11 cellular contexts compared by ENCODE assay signal in the genomic region with DNA sequence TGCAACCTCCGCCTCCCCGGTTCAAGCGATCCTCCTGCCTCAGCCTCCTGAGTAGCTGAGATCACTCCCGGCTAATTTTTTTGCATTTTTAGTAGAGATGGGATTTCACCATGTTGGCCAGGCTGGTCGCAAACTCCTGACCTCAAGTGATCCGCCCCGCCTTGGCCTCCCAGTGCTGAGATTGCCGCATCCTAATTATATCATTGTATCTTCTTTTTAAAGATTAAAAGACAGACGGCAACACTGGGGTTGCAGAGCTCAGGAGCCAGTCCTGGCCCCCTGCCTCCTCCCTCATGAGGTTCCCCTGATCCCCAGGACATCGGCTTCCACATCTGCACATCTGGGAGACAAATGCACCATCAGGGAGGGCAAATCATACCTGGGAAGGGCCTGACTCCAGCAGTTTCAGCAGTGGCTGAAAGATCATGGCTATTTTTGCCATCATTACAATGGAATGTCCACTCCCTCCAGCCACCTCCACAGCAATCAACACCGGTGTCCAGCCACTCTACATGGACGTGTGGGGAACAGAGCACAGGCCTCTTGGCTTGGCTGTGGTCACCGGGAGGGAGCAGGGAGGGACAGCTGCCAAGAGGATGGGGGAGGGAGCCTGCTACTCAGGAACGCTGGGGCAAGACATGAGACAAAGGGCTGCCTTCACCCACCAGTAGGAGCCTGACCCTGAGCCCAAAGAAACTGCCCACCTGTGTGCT. TPM values are rescaled to one million over a fixed set of nuclear protein-coding genes. Genes with fewer than 3 reads are reported as not detected.
DNase-seq lines count a peak whose midpoint lies in the region; ATAC-seq, FAIRE-seq and TF ChIP-seq lines count a peak whose summit lies in the region.
"Had no signal": no experiment of that assay in that cellular context is flagged by ENCODE, and none has a peak within 500 bp of the region (broad histone marks: within the 10 kb centered on the region; RNA-seq: fewer than 3 reads in every experiment).

No MANE protein-coding gene starts in this region.

- WGBS in gastroesophageal sphincter (ENCODE audit: low coverage in 1 of 2), 2 donors = 66 to 96% methylated on average over 4 to 12 of the region's 14 CpGs
- WGBS in neuronal stem cell (ENCODE audit: extremely low coverage in 2 of 2, insufficient read length in 2 of 2, insufficient replicate concordance in 1 of 2), 2 donors = no CpG with 5 or more reads among the region's 14 CpGs

- H2BK12ac ChIP-seq in neuronal stem cell (ENCODE audit: low read length) = peak overlapping the region; percentile 47

- TF ChIP-seq EP300 in gastroesophageal sphincter (IDR thresholded peaks at IDR 0.05) = no peak

- no peaks in the 10 kb centered on the region for H3K27me3 ChIP-seq in RWPE2 (ENCODE audit: insufficient read depth, poor library complexity, severe bottlenecking)
- no peaks in the 10 kb centered on the region for H3K27me3 ChIP-seq in gastroesophageal sphincter
- H3K27me3 ChIP-seq in neuronal stem cell (ENCODE audit: control insufficient read depth in 3 of 3, insufficient read depth in 3 of 3, low read depth in 1 of 3, low read length in 3 of 3) = no peaks in the 10 kb centered on the region

- no peak overlapping the region for H4K8ac ChIP-seq in neuronal stem cell (ENCODE audit: low read depth, low read length)

- no peak for TF ChIP-seq POLR2A in gastroesophageal sphincter (IDR thresholded peaks at IDR 0.05)

- no peak overlapping the region for H2BK5ac ChIP-seq in neuronal stem cell (ENCODE audit: low read length)

- in situ Hi-C loops in ACHN (cut with HindIII; ENCODE audit: low pct_ligation_motif_present, low pct_unique_long_range_greater_than_20kb, low sequenced_read_pairs) = no loop called here

- ATAC-seq in RWPE2 (ENCODE audit: low read depth) (no peak), gastroesophageal sphincter (peak; percentile 70), HG02981 (IDR thresholded peaks at IDR 0.05; ENCODE audit: unreplicated experiment) (no peak)
- ATAC-seq: stimulated activated naive CD8-positive, alpha-beta T cell treated with anti-CD3 and anti-CD28 coated beads, Interleukin-15, Interleukin-2, amounts not matched to agents 100 U/mL and 50 U/mL, for 24 hours had no signal

- H2BK120ac ChIP-seq in neuronal stem cell (ENCODE audit: low read depth, low read length) = no peak overlapping the region

- H3K4me2 ChIP-seq in neuronal stem cell (ENCODE audit: insufficient read depth, low read length, poor library complexity, severe bottlenecking) = no peak overlapping the region

- no peak overlapping the region for H3K23ac ChIP-seq in neuronal stem cell (ENCODE audit: low read depth, low read length, poor library complexity)

- TF ChIP-seq CTCF in RWPE2 (IDR thresholded peaks at IDR 0.05; ENCODE audit: poor library complexity, severe bottlenecking) = no peak
- no peak for TF ChIP-seq CTCF in gastroesophageal sphincter (IDR thresholded peaks at IDR 0.05)
- no peak for TF ChIP-seq CTCF in GM10266 (IDR thresholded peaks at IDR 0.05; ENCODE audit: control insufficient read depth, insufficient read depth, low read depth, missing control alignments)

- H3K36me3 ChIP-seq in RWPE2 (ENCODE audit: low read depth) = no peaks in the 10 kb centered on the region
- H3K36me3 ChIP-seq in gastroesophageal sphincter = no peaks in the 10 kb centered on the region
- no peaks in the 10 kb centered on the region for H3K36me3 ChIP-seq in neuronal stem cell (replicated peaks in 1 of 2; ENCODE audit: control insufficient read depth in 2 of 2, insufficient read depth in 2 of 2, low read length in 2 of 2)

- H3K4ac ChIP-seq in neuronal stem cell (ENCODE audit: low read length) = no peak overlapping the region

- DNase-seq in ACHN (peak; percentile 46), RWPE2 (ENCODE audit: low spot score) (peak; percentile 45), neuronal stem cell (ENCODE audit: low spot score) (no peak), GM19239 (ENCODE audit: insufficient read length, low spot score) (no peak), GM10266 (ENCODE audit: extremely low spot score) (no peak), NCI-H187 (lab: John Stamatoyannopoulos, UW) (no peak)
- DNase-seq: activated naive CD8-positive, alpha-beta T cell treated with anti-CD3 and anti-CD28 coated beads for 36 hours; stimulated activated naive CD8-positive, alpha-beta T cell treated with anti-CD3 and anti-CD28 coated beads, Interleukin-15, Interleukin-2, amounts not matched to agents 100 U/mL and 50 U/mL, for 24 hours had no signal

- peak overlapping the region; percentile 65 for H2AFZ ChIP-seq in neuronal stem cell (ENCODE audit: low read length)

- no peak overlapping the region for H4K91ac ChIP-seq in neuronal stem cell (ENCODE audit: low read depth, low read length, poor library complexity)

- H3K9ac ChIP-seq in neuronal stem cell (ENCODE audit: low read depth, low read length, poor library complexity) = no peak overlapping the region

- peak overlapping the region; percentile 25 for H3K14ac ChIP-seq in neuronal stem cell (ENCODE audit: low read length)

- peak overlapping the region; percentile 77 for H2AK5ac ChIP-seq in neuronal stem cell (ENCODE audit: low read depth, low read length)

- H3K4me3 ChIP-seq in RWPE2 (ENCODE audit: severe bottlenecking) (no peak overlapping the region), gastroesophageal sphincter (no peak overlapping the region), neuronal stem cell (ENCODE audit: low read length in 2 of 2) (no peak overlapping the region)

- H2BK15ac ChIP-seq in neuronal stem cell (ENCODE audit: low read length) = no peak overlapping the region

- FAIRE-seq in GM19239 (lab: Jason Lieb, UNC) = no peak
- FAIRE-seq: H1 had no signal

- no peaks in the 10 kb centered on the region for H3K79me1 ChIP-seq in neuronal stem cell (ENCODE audit: low read depth, low read length)

- H3K27ac ChIP-seq in RWPE2 (ENCODE audit: poor library complexity, severe bottlenecking) = peak overlapping the region; percentile 66
- H3K27ac ChIP-seq in gastroesophageal sphincter = peak overlapping the region; percentile 66 to 93 (median 88)
- H3K27ac ChIP-seq in neuronal stem cell (replicated peaks; ENCODE audit: low read length) = no peak overlapping the region

- peak overlapping the region; percentile 42 for H3K18ac ChIP-seq in neuronal stem cell (ENCODE audit: low read length)

- H3K9me3 ChIP-seq in RWPE2 (ENCODE audit: severe bottlenecking) (no peaks in the 10 kb centered on the region), gastroesophageal sphincter (no peaks in the 10 kb centered on the region), neuronal stem cell (replicated peaks in 1 of 2; ENCODE audit: control insufficient read depth in 2 of 2, insufficient read depth in 1 of 2, low read depth in 1 of 2, low read length in 2 of 2) (no peaks in the 10 kb centered on the region)

- peaks cover 28% of the 10 kb centered on the region for H3K4me1 ChIP-seq in RWPE2 (ENCODE audit: insufficient read depth, poor library complexity, severe bottlenecking)
- H3K4me1 ChIP-seq in gastroesophageal sphincter = peaks cover 0 to 64% (median 35%) of the 10 kb centered on the region in 3 donors
- H3K4me1 ChIP-seq in neuronal stem cell (ENCODE audit: control insufficient read depth in 2 of 2, insufficient read depth in 1 of 2, low read depth in 1 of 2, low read length in 2 of 2) = peaks cover 9 to 15% of the 10 kb centered on the region in 2 donors

RNA-seq across cellular contexts. Expression of a gene that starts 9.2 kb away (rescaled TPM):
- total RNA-seq in gastroesophageal sphincter = 1 to 10 TPM; 1.7 to 4.8 (median 4.3) TPM
- 6.6 TPM for polyA plus RNA-seq in neuronal stem cell (2013, experiment 1 of 2)
- polyA plus RNA-seq in neuronal stem cell (2013, experiment 2 of 2) = 7.3 TPM

Comparison
In these comparisons a context has a peak if more than half of its experiments do, and no peak if none do; other contexts are left out.
1. DNase-seq: peak in ACHN (single experiment) and RWPE2 (single experiment); none in neuronal stem cell (single experiment), GM19239 (single experiment), GM10266 (single experiment) and NCI-H187 (0 of 2).